1 cellular context compared by ENCODE assay signal in genomic region chr5:135094339-135095051, GRCh38.
TF ChIP-seq lines count a peak whose summit lies in the region.

No MANE protein-coding gene starts in this region.

TF ChIP-seq in HepG2, 621 proteins besides CTCF, POLR2A, EP300 and RAD21 (continued from another document):
- TF ChIP-seq GPBP1L1 (CRISPR knock-in tag; IDR thresholded peaks at IDR 0.05) (no peak), ZNF317 (CRISPR knock-in tag; IDR thresholded peaks at IDR 0.05) (no peak), ZNF274 (CRISPR knock-in tag; IDR thresholded peaks at IDR 0.05) (no peak), STAT6 (CRISPR knock-in tag; IDR thresholded peaks at IDR 0.05; ENCODE audit: borderline replicate concordance) (no peak), LBX2 (CRISPR knock-in tag; IDR thresholded peaks at IDR 0.05; ENCODE audit: borderline replicate concordance) (no peak)
